ENCODE assay signal across 10 cellular contexts in the genomic region with DNA sequence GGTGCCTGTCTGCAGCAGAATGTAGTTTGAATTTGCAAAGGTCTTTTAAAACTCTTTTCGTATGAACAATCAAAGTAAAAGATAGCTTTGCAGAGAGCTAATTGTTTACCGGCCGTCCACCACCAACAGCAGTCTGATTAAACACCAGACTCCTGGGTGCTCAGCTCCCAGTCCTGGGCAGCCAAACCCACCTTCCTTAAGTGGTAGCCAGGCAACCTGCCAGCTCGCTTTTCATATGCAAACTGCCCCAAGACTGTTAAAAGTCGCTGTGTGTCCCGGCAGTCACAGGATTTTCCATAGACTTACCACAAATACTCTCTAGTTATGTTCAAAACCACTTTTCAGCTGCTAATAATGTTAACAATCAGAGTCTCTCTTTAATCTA. TPM values are rescaled to one million over a fixed set of nuclear protein-coding genes. Genes with fewer than 3 reads are reported as not detected.
DNase-seq lines count a peak whose midpoint lies in the region; TF ChIP-seq lines count a peak whose summit lies in the region.
"Had no signal": no experiment of that assay in that cellular context is flagged by ENCODE, and none has a peak within 500 bp of the region (broad histone marks: within the 10 kb centered on the region; RNA-seq: fewer than 3 reads in every experiment).

No MANE protein-coding gene starts in this region.

- POLR2A ChIA-PET in BJ (lab: Charles Lee): interaction anchor here (0.6 kb wide), 1 partner anchor 366 kb away, joined by 4 read pairs; no protein-coding TSS in a partner anchor

- H4K20me1 ChIP-seq in osteoblast (ENCODE audit: insufficient read depth, low read length): peaks cover 50% of the 10 kb centered on the region

- H3K36me3 ChIP-seq in BJ (ENCODE audit: control insufficient read depth, insufficient read depth, low read length) (peaks cover 20% of the 10 kb centered on the region), osteoblast (ENCODE audit: insufficient read depth, low read length) (peaks cover 45% of the 10 kb centered on the region)

- DNase-seq in BJ (ENCODE audit: low read depth) (no peak), NCI-H2107 (lab: John Stamatoyannopoulos, UW) (peak; percentile 43), fibroblast of villous mesenchyme (ENCODE audit: low read depth) (peak; percentile 22), osteoblast (ENCODE audit: insufficient read length, low spot score, missing footprints) (peak; percentile 79), NOMO-1 treated with dmso at 0.1 percent for 144 hours (lab: John Stamatoyannopoulos, UW; ENCODE audit: unreplicated experiment) (no peak), NCI-H2196 treated with DMSO at 0.1 percent for 48 hours (lab: John Stamatoyannopoulos, UW; ENCODE audit: unreplicated experiment) (no peak), GM19240 (ENCODE audit: insufficient read length, low spot score) (no peak), NCI-H82 treated with DMSO at 0.1 percent for 48 hours (lab: John Stamatoyannopoulos, UW; ENCODE audit: unreplicated experiment) (no peak)

- peaks cover 16% of the 10 kb centered on the region for H3K4me1 ChIP-seq in osteoblast (ENCODE audit: insufficient read depth, low read length)

- no peaks in the 10 kb centered on the region for H3K9me3 ChIP-seq in osteoblast (ENCODE audit: low read depth, low read length)

- CTCF ChIA-PET in BJ (lab: Yijun Ruan, JAX): interaction anchor here (0.9 to 1.8 kb wide), 4 partner anchors 11 to 387 kb away, joined by 3 to 6 read pairs (median 4); no protein-coding TSS in a partner anchor

- peak overlapping the region; percentile 88 for H3K4me2 ChIP-seq in osteoblast (ENCODE audit: insufficient read depth, low read length)

- H3K27me3 ChIP-seq in BJ (ENCODE audit: control insufficient read depth, insufficient read depth, low read length) (no peaks in the 10 kb centered on the region), osteoblast (ENCODE audit: insufficient read depth, low read length) (no peaks in the 10 kb centered on the region)

- TF ChIP-seq CTCF in BJ (IDR thresholded peaks at IDR 0.05; ENCODE audit: insufficient read depth, low read depth, low read length) (no peak), fibroblast of villous mesenchyme (IDR thresholded peaks at IDR 0.05; ENCODE audit: insufficient read depth, low read depth, low read length) (no peak), osteoblast (IDR thresholded peaks at IDR 0.05; ENCODE audit: extremely low read depth, low read depth, low read length) (no peak)

- peaks cover 56% of the 10 kb centered on the region for H3K79me2 ChIP-seq in osteoblast (ENCODE audit: insufficient read depth, low read length)

- H2AFZ ChIP-seq in osteoblast (ENCODE audit: low read length): no peak overlapping the region

- peak overlapping the region; percentile 79 for H3K27ac ChIP-seq in osteoblast (ENCODE audit: low read depth, low read length)

- H3K4me3 ChIP-seq in BJ (ENCODE audit: low read depth, low read length): peak overlapping the region; percentile 74
- peak overlapping the region; percentile 63 for H3K4me3 ChIP-seq in fibroblast of villous mesenchyme (ENCODE audit: low read depth, low read length)
- peak overlapping the region; percentile 82 for H3K4me3 ChIP-seq in osteoblast (ENCODE audit: insufficient read depth, low read length)

RNA-seq across cellular contexts. Expression of a gene that starts 0.8 kb away (rescaled TPM):
- polyA plus RNA-seq in BJ (2011; rRNA removed): 534 and 857 TPM in 2 replicates
- 490 and 492 TPM in 2 replicates for polyA minus RNA-seq in BJ (2011; rRNA and poly(A)+ RNA removed)
- total RNA-seq in fibroblast of villous mesenchyme: 374 and 478 TPM in 2 replicates
- 1,102 and 1,498 TPM in 2 replicates for total RNA-seq in osteoblast
- total RNA-seq: activated T-helper 2 cell treated with anti-CD3 and anti-CD28 coated beads, Interferon-gamma antibody, Interleukin-2, Interleukin-4, amounts not matched to agents 10 μg/mL and 5 μg/mL and 100 μg/mL, durations not matched to agents 14 hours and 24 hours and 36 hours; OCI-LY7 had no signal

Comparison
In these comparisons a context has a peak if more than half of its experiments do, and no peak if none do; other contexts are left out.
1. DNase-seq: peak in NCI-H2107 (single experiment), fibroblast of villous mesenchyme (single experiment) and osteoblast (single experiment); none in BJ (single experiment), NOMO-1 treated with dmso at 0.1 percent for 144 hours (single experiment), NCI-H2196 treated with DMSO at 0.1 percent for 48 hours (single experiment), GM19240 (single experiment) and NCI-H82 treated with DMSO at 0.1 percent for 48 hours (single experiment).
2. Peak in every context shown above with its lines, with median percentiles within 50 percentile points of each other: H3K4me3 ChIP-seq.